ENCODE assay signal across 1 cellular context in the genomic region with DNA sequence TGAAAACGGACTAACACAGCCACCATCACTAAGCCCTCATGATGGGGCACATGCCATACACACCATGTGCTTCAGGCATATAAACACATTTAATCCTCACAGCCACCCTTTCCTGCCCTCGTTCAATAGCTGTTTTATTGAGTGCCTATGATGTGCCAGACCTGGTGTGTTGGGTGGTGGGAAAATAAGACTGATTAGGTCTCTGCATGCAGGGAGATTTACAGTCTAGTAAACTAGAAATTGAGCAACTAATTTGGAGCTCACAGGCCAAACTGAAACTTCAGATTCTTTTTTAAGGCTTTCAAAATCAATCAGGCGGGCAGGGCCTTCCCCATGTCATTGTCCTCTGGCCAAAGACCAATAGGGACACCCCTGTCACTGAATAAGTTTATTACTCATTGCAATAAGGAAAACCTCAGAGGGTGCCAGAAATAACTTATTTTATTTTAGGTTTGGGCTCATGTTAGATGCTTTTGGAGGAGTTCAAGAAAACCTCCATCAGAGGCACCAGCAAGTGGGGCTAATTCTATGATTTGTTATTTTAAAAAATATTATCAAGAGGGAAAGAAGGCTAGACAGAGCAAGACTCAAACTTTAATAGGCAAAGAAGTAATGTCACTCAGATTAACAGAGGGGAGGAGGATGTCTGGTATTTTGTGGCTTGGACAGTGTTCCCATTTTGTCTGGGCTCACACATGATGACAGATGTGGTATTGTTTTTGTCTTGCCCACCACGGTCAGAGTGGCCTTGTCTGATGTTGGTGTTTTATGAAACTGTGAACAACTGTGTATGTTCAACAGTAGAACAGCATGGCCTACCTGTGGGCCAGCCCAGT.
TF ChIP-seq lines count a peak whose summit lies in the region.

No MANE protein-coding gene starts in this region.

TF ChIP-seq in SK-N-SH treated with all-trans-retinoic acid at 6 μM for 48 hours, 23 proteins besides CTCF, POLR2A, EP300 and RAD21 (continued from another document):
- TF ChIP-seq, protein P1, sequence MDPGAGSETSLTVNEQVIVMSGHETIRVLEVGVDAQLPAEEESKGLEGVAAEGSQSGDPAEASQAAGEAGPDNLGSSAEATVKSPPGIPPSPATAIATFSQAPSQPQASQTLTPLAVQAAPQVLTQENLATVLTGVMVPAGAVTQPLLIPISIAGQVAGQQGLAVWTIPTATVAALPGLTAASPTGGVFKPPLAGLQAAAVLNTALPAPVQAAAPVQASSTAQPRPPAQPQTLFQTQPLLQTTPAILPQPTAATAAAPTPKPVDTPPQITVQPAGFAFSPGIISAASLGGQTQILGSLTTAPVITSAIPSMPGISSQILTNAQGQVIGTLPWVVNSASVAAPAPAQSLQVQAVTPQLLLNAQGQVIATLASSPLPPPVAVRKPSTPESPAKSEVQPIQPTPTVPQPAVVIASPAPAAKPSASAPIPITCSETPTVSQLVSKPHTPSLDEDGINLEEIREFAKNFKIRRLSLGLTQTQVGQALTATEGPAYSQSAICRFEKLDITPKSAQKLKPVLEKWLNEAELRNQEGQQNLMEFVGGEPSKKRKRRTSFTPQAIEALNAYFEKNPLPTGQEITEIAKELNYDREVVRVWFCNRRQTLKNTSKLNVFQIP (CRISPR knock-in tag; IDR thresholded peaks at IDR 0.05; ENCODE audit: borderline replicate concordance, low read depth), result no peak
